In genomic region chr10:77070892-77071595, GRCh38 we compare ENCODE assay signal across 30 cellular contexts.
A peak's percentile ranks its signal among the peaks of the same experiment; 100 is the strongest.
DNase-seq lines count a peak whose midpoint lies in the region; ATAC-seq, FAIRE-seq and TF ChIP-seq lines count a peak whose summit lies in the region.
"Had no signal": no experiment of that assay in that cellular context is flagged by ENCODE, and none has a peak within 500 bp of the region (broad histone marks: within the 10 kb centered on the region; RNA-seq: fewer than 3 reads in every experiment).

No MANE protein-coding gene starts in this region.

- no peak overlapping the region for H3K18ac ChIP-seq in H1 (ENCODE audit: extremely low read depth, low read length)

- H3K27ac ChIP-seq in H1 (ENCODE audit: low read depth, low read length) (no peak overlapping the region), left ventricle myocardium inferior (replicated peaks) (peak overlapping the region; percentile 56), gastrocnemius medialis (peak overlapping the region; percentile 38 to 55 (median 48))
- H3K27ac ChIP-seq: GM23248 had no signal

- no peaks in the 10 kb centered on the region for H3K23me2 ChIP-seq in H1 (ENCODE audit: low read depth, low read length)

- H2BK20ac ChIP-seq in H1 (ENCODE audit: low read length): no peak overlapping the region

- peaks cover 1% of the 10 kb centered on the region for H3K27me3 Mint-ChIP-seq in activated naive CD4-positive, alpha-beta T cell treated with anti-CD3 and anti-CD28 coated beads, Interleukin-2, amount 10 ng/mL, durations not matched to agents 7 days and 5 days
- no peaks in the 10 kb centered on the region for H3K27me3 Mint-ChIP-seq in activated CD4-positive, alpha-beta T cell treated with anti-CD3 and anti-CD28 coated beads, Interleukin-2, amount 10 ng/mL, durations not matched to agents 24 days and 14 days
- H3K27me3 Mint-ChIP-seq: central memory CD8-positive, alpha-beta T cell; stimulated activated memory B cell treated with anti-CD40 and anti-IgM and Interleukin-4, amounts not matched to agents 10 μg/mL and 1 μg/mL and 100 μg/mL, for 72 hours had no signal

- no peaks in the 10 kb centered on the region for H3K9me3 ChIP-seq in H1 (ENCODE audit: insufficient read depth in 2 of 2, low read depth in 1 of 2, low read length in 1 of 2)
- H3K9me3 ChIP-seq in left ventricle myocardium inferior (replicated peaks): no peaks in the 10 kb centered on the region
- no peaks in the 10 kb centered on the region for H3K9me3 ChIP-seq in gastrocnemius medialis
- H3K9me3 ChIP-seq: esophagus squamous epithelium had no signal

- H3K36me3 ChIP-seq in H1 (ENCODE audit: control insufficient read depth in 2 of 4, insufficient read depth in 4 of 4, low read length in 3 of 4) (no peaks in the 10 kb centered on the region), left ventricle myocardium inferior (no peaks in the 10 kb centered on the region), gastrocnemius medialis (peaks cover 7 to 20% of the 10 kb centered on the region in 2 donors)

- no peak overlapping the region for H3K27ac Mint-ChIP-seq in activated naive CD4-positive, alpha-beta T cell treated with anti-CD3 and anti-CD28 coated beads, Interleukin-2, amount 10 ng/mL, durations not matched to agents 7 days and 5 days
- no peak overlapping the region for H3K27ac Mint-ChIP-seq in activated CD4-positive, alpha-beta T cell treated with anti-CD3 and anti-CD28 coated beads, Interleukin-2, amount 10 ng/mL, durations not matched to agents 24 days and 14 days
- H3K27ac Mint-ChIP-seq: activated naive CD8-positive, alpha-beta T cell treated with anti-CD3 and anti-CD28 coated beads, Interleukin-2, amount 10 ng/mL, durations not matched to agents 7 days and 5 days; activated T-cell treated with anti-CD3 and anti-CD28 coated beads, Interleukin-2, amount 50 U/mL, for 24 hours; CD4-positive, alpha-beta memory T cell; dendritic cell treated with granulocyte-macrophage colony-stimulating factor and Interleukin-4, amounts not matched to agents 40 ng/mL and 50 ng/mL, for 4 days; stimulated activated memory B cell treated with anti-CD40 and anti-IgM and Interleukin-4, amounts not matched to agents 10 μg/mL and 1 μg/mL and 100 μg/mL, for 72 hours; T-helper 1 cell treated with Interleukin-12 subunit alpha and Interleukin-12 subunit beta and Interleukin-4 antibody, amounts not matched to agents 30 μg/mL and 1 μg/mL, for 36 hours had no signal

- peak; percentile 28 for FAIRE-seq in H1 (lab: Jason Lieb, UNC)
- FAIRE-seq: A204.1, HTR-8/SVneo had no signal

- H4K20me1 ChIP-seq in H1 (replicated peaks in 1 of 2; ENCODE audit: control insufficient read depth in 1 of 2, insufficient read depth in 2 of 2, low read length in 2 of 2): no peaks in the 10 kb centered on the region

- no peaks in the 10 kb centered on the region for H3K4me1 Mint-ChIP-seq in activated naive CD4-positive, alpha-beta T cell treated with anti-CD3 and anti-CD28 coated beads, Interleukin-2, amount 10 ng/mL, durations not matched to agents 7 days and 5 days
- H3K4me1 Mint-ChIP-seq in activated CD4-positive, alpha-beta T cell treated with anti-CD3 and anti-CD28 coated beads, Interleukin-2, amount 10 ng/mL, durations not matched to agents 24 days and 14 days: no peaks in the 10 kb centered on the region
- H3K4me1 Mint-ChIP-seq: activated naive CD8-positive, alpha-beta T cell treated with anti-CD3 and anti-CD28 coated beads, Interleukin-2, amount 10 ng/mL, durations not matched to agents 7 days and 5 days; CD4-positive, alpha-beta memory T cell; central memory CD8-positive, alpha-beta T cell; stimulated activated memory B cell treated with anti-CD40 and anti-IgM and Interleukin-4, amounts not matched to agents 10 μg/mL and 1 μg/mL and 100 μg/mL, for 72 hours had no signal

- H3K79me2 ChIP-seq in H1 (ENCODE audit: control insufficient read depth in 1 of 2, insufficient read depth in 2 of 2, low read length in 2 of 2): no peaks in the 10 kb centered on the region

- H2BK5ac ChIP-seq in H1 (ENCODE audit: low read depth, low read length): no peak overlapping the region

- H2BK12ac ChIP-seq in H1 (ENCODE audit: low read depth, low read length): no peak overlapping the region

- 88% methylated on average over 7 of the region's 7 CpGs; no CpG with 5 or more reads in 1 of the 2 experiments for WGBS in H1 (ENCODE audit: extremely low coverage in 1 of 2, insufficient coverage in 1 of 2, insufficient read length in 1 of 2, insufficient replicate concordance in 2 of 2, low coverage in 1 of 2, low lambda C conversion rate in 2 of 2, missing lambda C conversion rate in 1 of 2), 2 experiments

- POLR2A ChIA-PET in H1 (lab: Charles Lee; ENCODE audit: partially characterized antibody): no interaction called here

- no peak for TF ChIP-seq POLR2A in H1 (IDR thresholded peaks at IDR 0.05; ENCODE audit: control extremely low read depth in 1 of 2, low read depth in 2 of 2, low read length in 2 of 2)
- no peak for TF ChIP-seq POLR2A in gastrocnemius medialis (IDR thresholded peaks at IDR 0.05)

- H3K9ac ChIP-seq in H1 (replicated peaks in 1 of 4; ENCODE audit: extremely low read depth in 1 of 4, low read depth in 3 of 4, low read length in 3 of 4): no peak overlapping the region
- H3K9ac ChIP-seq: GM23248 had no signal

- no peak for TF ChIP-seq RAD21 in H1 (IDR thresholded peaks at IDR 0.05 in 1 of 2, conservative IDR thresholded peaks at IDR 0.05 in 1 of 2; ENCODE audit: low read depth in 2 of 2, low read length in 2 of 2)

- H3K27me3 ChIP-seq in H1 (replicated peaks in 1 of 4; ENCODE audit: control insufficient read depth in 3 of 4, extremely low read depth in 1 of 4, insufficient read depth in 3 of 4, low read length in 3 of 4) (no peaks in the 10 kb centered on the region), left ventricle myocardium inferior (ENCODE audit: low read depth) (peaks cover 16% of the 10 kb centered on the region), gastrocnemius medialis (no peaks in the 10 kb centered on the region)
- H3K27me3 ChIP-seq: esophagus squamous epithelium had no signal

- in situ Hi-C loops in gastrocnemius medialis (cut with MboI; ENCODE audit: low sequenced_read_pairs in 4 of 4): no loop called here

- H2AFZ ChIP-seq in H1 (ENCODE audit: low read length): no peak overlapping the region
- H2AFZ ChIP-seq: GM23248 had no signal

- CTCF ChIA-PET in H1 (lab: Charles Lee; ENCODE audit: partially characterized antibody): interaction anchor here (0.8 to 1.5 kb wide), 4 partner anchors 9 to 63 kb away, joined by 3 to 4 read pairs (median 4); no protein-coding TSS in a partner anchor
- CTCF ChIA-PET in activated naive CD4-positive, alpha-beta T cell treated with anti-CD3 and anti-CD28 coated beads, Interleukin-2, amount 10 ng/mL, durations not matched to agents 7 days and 5 days (lab: Charles Lee): no interaction called here

- no peak overlapping the region for H3K14ac ChIP-seq in H1 (ENCODE audit: insufficient read length)

- ATAC-seq in gastrocnemius medialis: peak; percentile 55 to 63
- ATAC-seq: left lobe of liver; PC-3; SK-N-SH treated with all-trans-retinoic acid at 6 μM for 48 hours; stimulated activated memory B cell treated with anti-CD40 and anti-IgM and Interleukin-4, amounts not matched to agents 10 μg/mL and 1 μg/mL and 100 μg/mL, for 72 hours had no signal

- no peak overlapping the region for H3K56ac ChIP-seq in H1 (replicated peaks; ENCODE audit: insufficient read length, low read depth, low read length)

- H4K5ac ChIP-seq in H1 (ENCODE audit: insufficient read length, low read depth, low read length): no peak overlapping the region

- intact Hi-C loops in left ventricle myocardium inferior (cut with micrococcal nuclease): no loop called here
- intact Hi-C loops in gastrocnemius medialis (cut with DNase I; ENCODE audit: low total_unique reads): loop anchor here (2.0 kb wide), 1 partner anchor 34 kb away; no protein-coding TSS in a partner anchor
- intact Hi-C loops in activated CD4-positive, alpha-beta T cell treated with anti-CD3 and anti-CD28 coated beads, Interleukin-2, amount 10 ng/mL, durations not matched to agents 24 days and 14 days (cut with micrococcal nuclease): no loop called here

- H2BK120ac ChIP-seq in H1 (replicated peaks; ENCODE audit: low read depth, low read length): no peak overlapping the region

- no peak for TF ChIP-seq CTCF in AG09319 (IDR thresholded peaks at IDR 0.05; ENCODE audit: low read depth, low read length)
- TF ChIP-seq CTCF in H1 (IDR thresholded peaks at IDR 0.05; ENCODE audit: control extremely low read depth in 1 of 3, insufficient read depth in 1 of 3, low read depth in 1 of 3, low read length in 3 of 3): no peak
- TF ChIP-seq CTCF in left ventricle myocardium inferior (IDR thresholded peaks at IDR 0.05; ENCODE audit: borderline replicate concordance): no peak
- no peak for TF ChIP-seq CTCF in gastrocnemius medialis (IDR thresholded peaks at IDR 0.05 in 4 of 5, conservative IDR thresholded peaks at IDR 0.05 in 1 of 5)

- H4K8ac ChIP-seq in H1 (ENCODE audit: extremely low read depth, insufficient read depth, low read length): no peak overlapping the region

- no peak overlapping the region for H3K4ac ChIP-seq in H1 (replicated peaks; ENCODE audit: insufficient read length, low read depth, low read length)

- DNase-seq in AG09319 (ENCODE audit: extremely low read depth, low read depth): peak; percentile 25
- no peak for DNase-seq in H1 (ENCODE audit: low read depth in 1 of 2, low spot score in 2 of 2)
- peak; percentile 68 for DNase-seq in left ventricle myocardium inferior
- peak; percentile 55 to 77 for DNase-seq in gastrocnemius medialis
- DNase-seq in activated naive CD4-positive, alpha-beta T cell treated with anti-CD3 and anti-CD28 coated beads, Interleukin-2, amount 10 ng/mL, durations not matched to agents 7 days and 5 days: no peak
- no peak for DNase-seq in activated CD4-positive, alpha-beta T cell treated with anti-CD3 and anti-CD28 coated beads, Interleukin-2, amount 10 ng/mL, durations not matched to agents 24 days and 14 days
- DNase-seq in COR-L47 (lab: John Stamatoyannopoulos, UW): no peak
- no peak for DNase-seq in DMS53 treated with DMSO at 0.1 percent for 48 hours (lab: John Stamatoyannopoulos, UW; ENCODE audit: unreplicated experiment)
- DNase-seq: activated CD4-positive, CD25-positive, alpha-beta regulatory T cell; activated gamma-delta T cell; activated naive CD8-positive, alpha-beta T cell treated with anti-CD3 and anti-CD28 coated beads, Interleukin-2, amount 10 ng/mL, durations not matched to agents 7 days and 5 days; activated T-cell treated with anti-CD3 and anti-CD28 coated beads, Interleukin-2, amount 50 U/mL, for 24 hours; AML-193; CD4-positive, alpha-beta memory T cell; esophagus squamous epithelium; GM23248; KBM-7; NCI-H2029 treated with DMSO at 0.1 percent for 48 hours; NCI-H2227 treated with DMSO at 0.1 percent for 48 hours; NCI-H526 treated with DMSO at 0.1 percent for 48 hours; PC-3; posterior cingulate gyrus had no signal

- H3K4me3 Mint-ChIP-seq in activated naive CD4-positive, alpha-beta T cell treated with anti-CD3 and anti-CD28 coated beads, Interleukin-2, amount 10 ng/mL, durations not matched to agents 7 days and 5 days: no peak overlapping the region
- H3K4me3 Mint-ChIP-seq in activated CD4-positive, alpha-beta T cell treated with anti-CD3 and anti-CD28 coated beads, Interleukin-2, amount 10 ng/mL, durations not matched to agents 24 days and 14 days: no peak overlapping the region
- H3K4me3 Mint-ChIP-seq: activated naive CD8-positive, alpha-beta T cell treated with anti-CD3 and anti-CD28 coated beads, Interleukin-2, amount 10 ng/mL, durations not matched to agents 7 days and 5 days; activated T-cell treated with anti-CD3 and anti-CD28 coated beads, Interleukin-2, amount 50 U/mL, for 24 hours; CD4-positive, alpha-beta memory T cell; central memory CD8-positive, alpha-beta T cell; dendritic cell treated with granulocyte-macrophage colony-stimulating factor and Interleukin-4, amounts not matched to agents 40 ng/mL and 50 ng/mL, for 4 days; stimulated activated memory B cell treated with anti-CD40 and anti-IgM and Interleukin-4, amounts not matched to agents 10 μg/mL and 1 μg/mL and 100 μg/mL, for 72 hours; T-helper 1 cell treated with Interleukin-12 subunit alpha and Interleukin-12 subunit beta and Interleukin-4 antibody, amounts not matched to agents 30 μg/mL and 1 μg/mL, for 36 hours had no signal

- no peaks in the 10 kb centered on the region; a peak in 1 of 7 replicates for H3K4me1 ChIP-seq in H1 (replicated peaks in 1 of 4; ENCODE audit: control insufficient read depth in 3 of 4, insufficient read depth in 4 of 4, low read length in 3 of 4)
- H3K4me1 ChIP-seq in left ventricle myocardium inferior: peaks cover 9% of the 10 kb centered on the region
- H3K4me1 ChIP-seq in gastrocnemius medialis: no peaks in the 10 kb centered on the region

- H3K36me3 Mint-ChIP-seq in activated naive CD4-positive, alpha-beta T cell treated with anti-CD3 and anti-CD28 coated beads, Interleukin-2, amount 10 ng/mL, durations not matched to agents 7 days and 5 days: no peaks in the 10 kb centered on the region
- no peaks in the 10 kb centered on the region for H3K36me3 Mint-ChIP-seq in activated CD4-positive, alpha-beta T cell treated with anti-CD3 and anti-CD28 coated beads, Interleukin-2, amount 10 ng/mL, durations not matched to agents 24 days and 14 days (ENCODE audit: low read depth)
- H3K36me3 Mint-ChIP-seq: activated naive CD8-positive, alpha-beta T cell treated with anti-CD3 and anti-CD28 coated beads, Interleukin-2, amount 10 ng/mL, durations not matched to agents 7 days and 5 days; CD4-positive, alpha-beta memory T cell; stimulated activated memory B cell treated with anti-CD40 and anti-IgM and Interleukin-4, amounts not matched to agents 10 μg/mL and 1 μg/mL and 100 μg/mL, for 72 hours had no signal

- no peak overlapping the region for H2AK5ac ChIP-seq in H1 (ENCODE audit: low read depth, low read length)

- no peaks in the 10 kb centered on the region for H3K9me3 Mint-ChIP-seq in activated naive CD4-positive, alpha-beta T cell treated with anti-CD3 and anti-CD28 coated beads, Interleukin-2, amount 10 ng/mL, durations not matched to agents 7 days and 5 days
- no peaks in the 10 kb centered on the region for H3K9me3 Mint-ChIP-seq in activated CD4-positive, alpha-beta T cell treated with anti-CD3 and anti-CD28 coated beads, Interleukin-2, amount 10 ng/mL, durations not matched to agents 24 days and 14 days
- H3K9me3 Mint-ChIP-seq: activated naive CD8-positive, alpha-beta T cell treated with anti-CD3 and anti-CD28 coated beads, Interleukin-2, amount 10 ng/mL, durations not matched to agents 7 days and 5 days; activated T-cell treated with anti-CD3 and anti-CD28 coated beads, Interleukin-2, amount 50 U/mL, for 24 hours; CD4-positive, alpha-beta memory T cell; central memory CD8-positive, alpha-beta T cell; dendritic cell treated with granulocyte-macrophage colony-stimulating factor and Interleukin-4, amounts not matched to agents 40 ng/mL and 50 ng/mL, for 4 days; stimulated activated memory B cell treated with anti-CD40 and anti-IgM and Interleukin-4, amounts not matched to agents 10 μg/mL and 1 μg/mL and 100 μg/mL, for 72 hours; T-helper 1 cell treated with Interleukin-12 subunit alpha and Interleukin-12 subunit beta and Interleukin-4 antibody, amounts not matched to agents 30 μg/mL and 1 μg/mL, for 36 hours had no signal

- H2BK15ac ChIP-seq in H1 (ENCODE audit: low read length): no peak overlapping the region

- no peak overlapping the region for H3K23ac ChIP-seq in H1 (ENCODE audit: insufficient read length)

- no peak overlapping the region for H3K4me2 ChIP-seq in H1 (ENCODE audit: insufficient read depth in 1 of 2, low read depth in 2 of 2, low read length in 2 of 2)

- H3K4me3 ChIP-seq in H1 (ENCODE audit: extremely low read depth in 1 of 4, insufficient read depth in 2 of 4, low read depth in 3 of 4, low read length in 4 of 4) (no peak overlapping the region), left ventricle myocardium inferior (no peak overlapping the region), gastrocnemius medialis (no peak overlapping the region)
- H3K4me3 ChIP-seq: esophagus squamous epithelium, GM23248 had no signal

- no peak overlapping the region for H4K91ac ChIP-seq in H1 (replicated peaks; ENCODE audit: insufficient read length, low read length)

- H3K79me1 ChIP-seq in H1 (ENCODE audit: low read depth, low read length): no peaks in the 10 kb centered on the region

- TF ChIP-seq EP300 in H1 (IDR thresholded peaks at IDR 0.05; ENCODE audit: borderline replicate concordance in 1 of 2, low read depth in 2 of 2, low read length in 2 of 2): no peak

Comparison
In these comparisons a context has a peak if more than half of its experiments do, and no peak if none do; other contexts are left out.
1. DNase-seq: peak in AG09319 (single experiment), left ventricle myocardium inferior (single experiment) and gastrocnemius medialis (2 of 2); none in H1 (0 of 2), activated naive CD4-positive, alpha-beta T cell treated with anti-CD3 and anti-CD28 coated beads, Interleukin-2, amount 10 ng/mL, durations not matched to agents 7 days and 5 days (single experiment), activated CD4-positive, alpha-beta T cell treated with anti-CD3 and anti-CD28 coated beads, Interleukin-2, amount 10 ng/mL, durations not matched to agents 24 days and 14 days (single experiment), COR-L47 (single experiment) and DMS53 treated with DMSO at 0.1 percent for 48 hours (single experiment).